In the genomic region with DNA sequence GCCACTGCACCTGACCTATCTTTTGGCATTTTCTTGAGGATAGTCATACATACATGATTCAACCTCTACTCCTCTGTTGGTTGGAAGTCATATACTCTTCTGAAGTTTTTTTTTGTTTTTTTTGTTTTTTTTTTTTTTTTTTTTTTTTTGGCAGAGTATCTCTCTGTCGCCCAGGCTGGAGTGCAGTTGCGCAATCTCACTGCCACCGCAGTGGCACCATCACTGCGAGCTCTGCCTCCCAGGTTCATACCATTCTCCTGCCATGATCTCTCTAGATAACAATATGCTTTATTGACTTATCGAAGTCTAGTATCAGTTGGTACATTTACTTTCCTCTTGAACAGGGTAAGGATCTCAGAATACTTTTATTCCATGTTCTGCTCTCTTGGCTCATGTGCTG, we compare ENCODE assay signal across 29 cellular contexts.
"Had no signal": no experiment of that assay in that cellular context is flagged by ENCODE, and none has a peak within 500 bp of the region (broad histone marks: within the 10 kb centered on the region; RNA-seq: fewer than 3 reads in every experiment).

No MANE protein-coding gene starts in this region.

- H3K4me1 Mint-ChIP-seq: mesothelial cell of epicardium; naive thymus-derived CD4-positive, alpha-beta T cell; stimulated activated effector memory CD8-positive, alpha-beta T cell treated with anti-CD3 and anti-CD28 coated beads, Interleukin-12 subunit alpha, Interleukin-12 subunit beta, amount 100 ng/mL, for 72 hours had no signal

- H3K27ac ChIP-seq: brain microvascular endothelial cell, gastroesophageal sphincter, hepatocyte, pancreas, prostate gland, sigmoid colon, thoracic aorta, uterus, VCaP had no signal

- ATAC-seq: effector memory CD8-positive, alpha-beta T cell; gastroesophageal sphincter; left colon; naive thymus-derived CD4-positive, alpha-beta T cell; pancreas; stimulated activated effector memory CD8-positive, alpha-beta T cell treated with anti-CD3 and anti-CD28 coated beads, Interleukin-12 subunit alpha, Interleukin-12 subunit beta, amount 100 ng/mL, for 72 hours had no signal

- H3K9me3 ChIP-seq: gastroesophageal sphincter, pancreas, prostate gland, sigmoid colon, thoracic aorta, uterus had no signal

- H3K36me3 Mint-ChIP-seq: mesothelial cell of epicardium; naive thymus-derived CD4-positive, alpha-beta T cell; stimulated activated effector memory CD8-positive, alpha-beta T cell treated with anti-CD3 and anti-CD28 coated beads, Interleukin-12 subunit alpha, Interleukin-12 subunit beta, amount 100 ng/mL, for 72 hours had no signal

- DNase-seq: activated CD4-positive, alpha-beta memory T cell treated with anti-CD3 and anti-CD28 coated beads for 36 hours; activated CD4-positive, alpha-beta T cell treated with anti-CD3 and anti-CD28 coated beads for 4 hours; activated CD8-positive, alpha-beta memory T cell treated with anti-CD3 and anti-CD28 coated beads, Interleukin-2, amount 50 U/mL, for 48 hours; activated gamma-delta T cell; activated naive CD4-positive, alpha-beta T cell treated with anti-CD3 and anti-CD28 coated beads, Interleukin-2, amount 50 U/mL, for 16 hours; activated T-cell treated with anti-CD3 and anti-CD28 coated beads, Interleukin-2, amount 50 U/mL, for 24 hours; amniotic stem cell; brain microvascular endothelial cell; cortex of kidney; effector memory CD8-positive, alpha-beta T cell; erythroblast; left colon; naive thymus-derived CD4-positive, alpha-beta T cell; pancreas; retina; sigmoid colon; small intestine; stimulated activated CD4-positive, alpha-beta T cell treated with anti-CD3 and anti-CD28 coated beads, Interleukin-4, amount 100 ng/mL, for 24 hours; trophoblast cell; uterus had no signal

- H3K27me3 ChIP-seq: brain microvascular endothelial cell, hepatocyte, sigmoid colon, uterus had no signal

- H3K9me3 Mint-ChIP-seq: activated CD4-positive, alpha-beta memory T cell treated with anti-CD3 and anti-CD28 coated beads for 36 hours; activated T-cell treated with anti-CD3 and anti-CD28 coated beads, Interleukin-2, amount 50 U/mL, for 24 hours; stimulated activated effector memory CD8-positive, alpha-beta T cell treated with anti-CD3 and anti-CD28 coated beads, Interleukin-12 subunit alpha, Interleukin-12 subunit beta, amount 100 ng/mL, for 72 hours; stimulated activated naive CD8-positive, alpha-beta T cell treated with anti-CD3 and anti-CD28 coated beads, Interleukin-15, Interleukin-2, amounts not matched to agents 100 ng/mL and 50 ng/mL, for 24 hours; T-helper 2 cell treated with Interferon-gamma antibody and Interleukin-4, amounts not matched to agents 5 μg/mL and 100 μg/mL, for 36 hours had no signal

- H3K27ac Mint-ChIP-seq: activated CD4-positive, alpha-beta memory T cell treated with anti-CD3 and anti-CD28 coated beads for 36 hours; activated T-cell treated with anti-CD3 and anti-CD28 coated beads, Interleukin-2, amount 50 U/mL, for 24 hours; effector memory CD8-positive, alpha-beta T cell; mesothelial cell of epicardium; naive thymus-derived CD4-positive, alpha-beta T cell; stimulated activated effector memory CD8-positive, alpha-beta T cell treated with anti-CD3 and anti-CD28 coated beads, Interleukin-12 subunit alpha, Interleukin-12 subunit beta, amount 100 ng/mL, for 72 hours; stimulated activated naive CD8-positive, alpha-beta T cell treated with anti-CD3 and anti-CD28 coated beads, Interleukin-15, Interleukin-2, amounts not matched to agents 100 ng/mL and 50 ng/mL, for 24 hours; T-helper 2 cell treated with Interferon-gamma antibody and Interleukin-4, amounts not matched to agents 5 μg/mL and 100 μg/mL, for 36 hours had no signal

- H3K4me2 ChIP-seq: hepatocyte had no signal

- H3K4me1 ChIP-seq: gastroesophageal sphincter, pancreas, prostate gland, sigmoid colon, uterus had no signal

- H2AFZ ChIP-seq: hepatocyte had no signal

- H3K4me3 Mint-ChIP-seq: activated CD4-positive, alpha-beta memory T cell treated with anti-CD3 and anti-CD28 coated beads for 36 hours; activated T-cell treated with anti-CD3 and anti-CD28 coated beads, Interleukin-2, amount 50 U/mL, for 24 hours; effector memory CD8-positive, alpha-beta T cell; mesothelial cell of epicardium; naive thymus-derived CD4-positive, alpha-beta T cell; stimulated activated effector memory CD8-positive, alpha-beta T cell treated with anti-CD3 and anti-CD28 coated beads, Interleukin-12 subunit alpha, Interleukin-12 subunit beta, amount 100 ng/mL, for 72 hours; stimulated activated naive CD8-positive, alpha-beta T cell treated with anti-CD3 and anti-CD28 coated beads, Interleukin-15, Interleukin-2, amounts not matched to agents 100 ng/mL and 50 ng/mL, for 24 hours; T-helper 2 cell treated with Interferon-gamma antibody and Interleukin-4, amounts not matched to agents 5 μg/mL and 100 μg/mL, for 36 hours had no signal

- H3K79me2 ChIP-seq: hepatocyte had no signal
